In genomic region chr14:65019944-65020566, GRCh38 we compare ENCODE assay signal across 2 cellular contexts.
TF ChIP-seq lines count a peak whose summit lies in the region.

No MANE protein-coding gene starts in this region.

TF ChIP-seq in GM23338, 12 proteins besides CTCF, POLR2A, EP300 and RAD21:
- TF ChIP-seq ZNF462 (CRISPR knock-in tag; IDR thresholded peaks at IDR 0.05) (no peak), EZH2phosphoT487 (IDR thresholded peaks at IDR 0.05; ENCODE audit: unreplicated experiment) (no peak), STAT1 (IDR thresholded peaks at IDR 0.05; ENCODE audit: unreplicated experiment) (no peak), EZH2 (IDR thresholded peaks at IDR 0.05; ENCODE audit: low read depth, unreplicated experiment) (no peak), CREB1 (CRISPR knock-in tag; IDR thresholded peaks at IDR 0.05; ENCODE audit: low read depth) (no peak), ZNF331 (CRISPR knock-in tag; IDR thresholded peaks at IDR 0.05; ENCODE audit: low read depth) (no peak), JUNB (IDR thresholded peaks at IDR 0.05; ENCODE audit: unreplicated experiment) (no peak), REST (IDR thresholded peaks at IDR 0.05; ENCODE audit: unreplicated experiment) (no peak), POLR2AphosphoS5 (IDR thresholded peaks at IDR 0.05; ENCODE audit: low read depth) (no peak), ZNF114 (CRISPR knock-in tag; IDR thresholded peaks at IDR 0.05) (no peak), NANOG (IDR thresholded peaks at IDR 0.05; ENCODE audit: borderline replicate concordance) (no peak), ETS1 (IDR thresholded peaks at IDR 0.05) (no peak)

TF ChIP-seq in K562, 482 proteins besides CTCF, POLR2A, EP300 and RAD21:
- TF ChIP-seq FOXA3 (CRISPR knock-in tag; conservative IDR thresholded peaks at IDR 0.05 in 1 of 2, IDR thresholded peaks at IDR 0.05 in 1 of 2) (peak in 1 of 2 experiments; percentile 67; a peak in 1 of 4 replicates), SOX6 (IDR thresholded peaks at IDR 0.05) (peak; percentile 29; the same call in 1 of the 2 replicates), MAFG (tag; conservative IDR thresholded peaks at IDR 0.05) (no peak), DIDO1 (tag; IDR thresholded peaks at IDR 0.05; ENCODE audit: low read depth) (no peak), ARID3A (IDR thresholded peaks at IDR 0.05; ENCODE audit: borderline replicate concordance, low read depth, low read length) (peak; percentile 69; the same call in 1 of the 2 replicates), JUND (IDR thresholded peaks at IDR 0.05; ENCODE audit: borderline replicate concordance, low read depth, low read length) (peak; percentile 3; the same call in 1 of the 2 replicates), JUND (tag; IDR thresholded peaks at IDR 0.05; ENCODE audit: borderline replicate concordance, low read depth, low read length) (no peak), MAFF (IDR thresholded peaks at IDR 0.05; ENCODE audit: low read length) (no peak), ZNF407 (IDR thresholded peaks at IDR 0.05; ENCODE audit: low read depth) (no peak; the same call in 1 of the 2 replicates), TEAD2 (tag; IDR thresholded peaks at IDR 0.05) (no peak), SUPT5H (IDR thresholded peaks at IDR 0.05) (no peak), ZNF184 (CRISPR knock-in tag; IDR thresholded peaks at IDR 0.05) (no peak), SNRNP70 (optimal IDR thresholded peaks at IDR 0.05; ENCODE audit: low read depth, low read length) (no peak), SRSF7 (optimal IDR thresholded peaks at IDR 0.05; ENCODE audit: low read depth, low read length) (no peak), ZBTB7A (IDR thresholded peaks at IDR 0.05; ENCODE audit: borderline replicate concordance, control insufficient read depth, low read depth, low read length) (no peak), ZNF766 (CRISPR knock-in tag; conservative IDR thresholded peaks at IDR 0.05) (peak; percentile 68), ELK1 (CRISPR knock-in tag; IDR thresholded peaks at IDR 0.05) (no peak), PKNOX1 (IDR thresholded peaks at IDR 0.05) (no peak), SMC3 (conservative IDR thresholded peaks at IDR 0.05; ENCODE audit: insufficient read depth, low read depth, low read length) (peak; percentile 43; the same call in 1 of the 2 replicates), SIRT6 (IDR thresholded peaks at IDR 0.05; ENCODE audit: low read depth, low read length) (no peak), KLF16 (IDR thresholded peaks at IDR 0.05) (peak; percentile 28; the same call in 1 of the 2 replicates), RB1 (IDR thresholded peaks at IDR 0.05; ENCODE audit: low read depth) (no peak)
